ENCODE assay signal across 8 cellular contexts in genomic region chr7:50416509-50417299, GRCh38. TPM values are rescaled to one million over a fixed set of nuclear protein-coding genes. Genes with fewer than 3 reads are reported as not detected.
DNase-seq lines count a peak whose midpoint lies in the region; ATAC-seq, FAIRE-seq and TF ChIP-seq lines count a peak whose summit lies in the region.

No MANE protein-coding gene starts in this region.

- in situ Hi-C loops in GM12878 (cut with MboI), result loop anchor here (10.0 kb wide), 1 partner anchor 212 kb away; no protein-coding TSS in a partner anchor

- peak; percentile 93 for FAIRE-seq in GM12878 (lab: Jason Lieb, UNC)

- POLR2A ChIA-PET in GM12878 (lab: Charles Lee) (no interaction called here), HEK293T (lab: Yijun Ruan, JAX) (no interaction called here)

- H3K4me1 ChIP-seq in GM12878 (ENCODE audit: control insufficient read depth, insufficient read depth, low read length) (peaks cover 34% of the 10 kb centered on the region), foreskin keratinocyte (no peaks in the 10 kb centered on the region)

- SMC1A ChIA-PET in GM12878 (lab: Charles Lee; ENCODE audit: uncharacterized antibody, unreplicated experiment), result interaction anchor here (0.7 to 7.8 kb wide), 32 partner anchors 11 to 324 kb away, joined by 3 to 122 read pairs (median 5); partner anchors contain the start of gene ZPBP

- no peak for TF ChIP-seq RAD21 in GM12878 (IDR thresholded peaks at IDR 0.05; ENCODE audit: insufficient read depth, low read depth, low read length)

- peak overlapping the region; percentile 26; the same call in 1 of the 2 replicates for H3K4me3 ChIP-seq in GM12878

- TF ChIP-seq EP300 in GM12878 (IDR thresholded peaks at IDR 0.05; ENCODE audit: borderline replicate concordance in 1 of 2, control insufficient read depth in 1 of 2, low read depth in 2 of 2, low read length in 2 of 2), result peak in 1 of 2 experiments; percentile 67; a peak in 1 of 4 replicates

- H3K79me2 ChIP-seq in GM12878 (ENCODE audit: control insufficient read depth, insufficient read depth, low read length), result no peaks in the 10 kb centered on the region

- TF ChIP-seq POLR2A in GM12878 (IDR thresholded peaks at IDR 0.05; ENCODE audit: low read depth, low read length), result no peak

- no peaks in the 10 kb centered on the region for H3K36me3 ChIP-seq in GM12878 (ENCODE audit: control insufficient read depth in 2 of 2, insufficient read depth in 2 of 2, low read length in 1 of 2)

- DNase-seq in ELF-1 (ENCODE audit: low read depth, low spot score) (peak; percentile 57), GM12878 (ENCODE audit: low read depth, low spot score) (peak; percentile 67), T-helper 9 cell (no peak), HEK293T (ENCODE audit: extremely low spot score) (no peak), foreskin keratinocyte (no peak), middle frontal gyrus (ENCODE audit: extremely low spot score, low spot score) (no peak)

- no peak for TF ChIP-seq CTCF in GM12878 (IDR thresholded peaks at IDR 0.05 in 2 of 3, conservative IDR thresholded peaks at IDR 0.05 in 1 of 3; ENCODE audit: control insufficient read depth in 2 of 3, extremely low read depth in 1 of 3, insufficient read depth in 1 of 3, low read depth in 3 of 3, low read length in 3 of 3)
- TF ChIP-seq CTCF in foreskin keratinocyte (conservative IDR thresholded peaks at IDR 0.05), result no peak

- CTCF ChIA-PET in GM12878 (lab: Yijun Ruan, JAX), result interaction anchor here (0.9 to 14.6 kb wide), 37 partner anchors 9 to 324 kb away, joined by 3 to 257 read pairs (median 6); partner anchors contain the start of gene ZPBP
- CTCF ChIA-PET in HEK293T (lab: Yijun Ruan, JAX), result interaction anchor here (1.2 kb wide), 1 partner anchor 324 kb away, joined by 4 read pairs; the partner anchor contains the start of gene ZPBP

- RAD21 ChIA-PET in GM12878 (lab: Charles Lee; ENCODE audit: unreplicated experiment), result interaction anchor here (0.6 to 8.4 kb wide), 20 partner anchors 10 to 298 kb away, joined by 3 to 92 read pairs (median 6); no protein-coding TSS in a partner anchor

- no peaks in the 10 kb centered on the region for H3K9me3 ChIP-seq in GM12878 (replicated peaks; ENCODE audit: control insufficient read depth, insufficient read depth, low read length)

- H3K4me2 ChIP-seq in GM12878 (ENCODE audit: control insufficient read depth, insufficient read depth), result peak overlapping the region; percentile 84

- H4K20me1 ChIP-seq in GM12878 (ENCODE audit: control insufficient read depth, insufficient read depth), result no peaks in the 10 kb centered on the region

- BruUV-seq in GM12878 (replicated peaks; lab: Mats Ljungman, UMichigan), result no TSS peak

- ATAC-seq in GM19468 (IDR thresholded peaks at IDR 0.05; ENCODE audit: extremely low read depth, unreplicated experiment) (peak; percentile 81), HG03442 (IDR thresholded peaks at IDR 0.05; ENCODE audit: unreplicated experiment) (peak; percentile 71), GM12878 (peak; percentile 88), foreskin keratinocyte (no peak)

- intact Hi-C loops in GM12878 (cut with micrococcal nuclease; ENCODE audit: unreplicated experiment), result loop anchor here (5.0 kb wide), 1 partner anchor 109 kb away; no protein-coding TSS in a partner anchor

- H3K27me3 ChIP-seq in GM12878 (replicated peaks in 1 of 2; ENCODE audit: control insufficient read depth in 2 of 2, insufficient read depth in 2 of 2, low read length in 1 of 2) (no peaks in the 10 kb centered on the region), foreskin keratinocyte (peaks cover 2% of the 10 kb centered on the region)

- peak overlapping the region; percentile 67 for H3K27ac ChIP-seq in GM12878 (ENCODE audit: control insufficient read depth, insufficient read depth)
- H3K27ac ChIP-seq in foreskin keratinocyte, result no peak overlapping the region

- WGBS in GM12878 (ENCODE audit: insufficient coverage, insufficient replicate concordance, low lambda C conversion rate, missing lambda C conversion rate), result 9% methylated on average over 7 of the region's 7 CpGs

- peak overlapping the region; percentile 78 for H2AFZ ChIP-seq in GM12878 (ENCODE audit: control insufficient read depth, low read depth, low read length)

- peak overlapping the region; percentile 48; the same call in 1 of the 2 replicates for H3K9ac ChIP-seq in GM12878 (ENCODE audit: control insufficient read depth, insufficient read depth, low read length)

TF ChIP-seq in GM12878, 131 proteins besides CTCF, POLR2A, EP300 and RAD21 (continues in another document):
- no peak for TF ChIP-seq ETV6 (conservative IDR thresholded peaks at IDR 0.05 in 1 of 2, IDR thresholded peaks at IDR 0.05 in 1 of 2; ENCODE audit: borderline replicate concordance in 1 of 2, low read depth in 1 of 2)
- no peak for TF ChIP-seq BCLAF1 (IDR thresholded peaks at IDR 0.05)
- TF ChIP-seq GATAD2B (conservative IDR thresholded peaks at IDR 0.05; ENCODE audit: low read depth), result peak; percentile 74; the same call in 1 of the 2 replicates
- TF ChIP-seq DPF2 (IDR thresholded peaks at IDR 0.05), result peak; percentile 87
- no peak for TF ChIP-seq POLR2AphosphoS5 (IDR thresholded peaks at IDR 0.05; ENCODE audit: low read length)
- no peak for TF ChIP-seq MYB (IDR thresholded peaks at IDR 0.05; ENCODE audit: borderline replicate concordance, low read depth, low read length)

TF ChIP-seq in HEK293T, 16 proteins besides CTCF, POLR2A, EP300 and RAD21:
- no peak for TF ChIP-seq ARNT (IDR thresholded peaks at IDR 0.05)

RNA-seq across cellular contexts. Expression of gene FIGNL1, which starts 33.4 kb away (rescaled TPM):
- 53.5 and 53.8 TPM in 2 replicates for total RNA-seq in GM12878 (2013; cell fraction: nucleolus; rRNA removed)
- total RNA-seq in GM12878 (2014; rRNA removed) (28.2 and 37.3 TPM in 2 replicates), GM12878 (2014; rRNA removed; fragmentation: Illumina TruSeq; extraction: Trizol) (35.9 and 36.1 TPM in 2 replicates), GM12878 (2021) (19.4 and 25.5 TPM in 2 replicates), foreskin keratinocyte (29.5 and 33.5 TPM in 2 replicates)
- polyA plus RNA-seq in GM12878 (2011; ENCODE audit: low read depth), result 14.3 TPM
- polyA plus RNA-seq in GM12878 (2011; rRNA removed) (36.9 and 51.6 TPM in 2 replicates), GM12878 (2014; fragmentation: Illumina TruSeq; extraction: Trizol) (29.3 and 41.5 TPM in 2 replicates), GM12878 (2014; fragmentation: Nextera tagmentation; extraction: Ambion mirVana) (10 to 100 TPM; 11.5 to 11.6 TPM), GM12878 (2014; rRNA removed) (21.1 and 28.8 TPM in 2 replicates), GM12878 (2016; fragmentation: Nextera tagmentation; extraction: Ambion mirVana) (10 to 100 TPM; 35.9 to 37.4 TPM), foreskin keratinocyte (7.5 and 9.1 TPM in 2 replicates)
- 20.3 and 20.6 TPM in 2 replicates for polyA plus RNA-seq in GM12878 (2011; cell fraction: cytosol; rRNA removed)
- 21.8 and 22.5 TPM in 2 replicates for polyA plus RNA-seq in GM12878 (2011; cell fraction: nucleus; rRNA removed)
- 15.4 and 18.7 TPM in 2 replicates for polyA plus RNA-seq in GM12878 (2012)
- polyA minus RNA-seq in GM12878 (2011; rRNA and poly(A)+ RNA removed), result 30.5 and 42.4 TPM in 2 replicates
- 15.1 and 16.1 TPM in 2 replicates for polyA minus RNA-seq in GM12878 (2011; cell fraction: cytosol; rRNA and poly(A)+ RNA removed)
- 18.1 and 23.3 TPM in 2 replicates for polyA minus RNA-seq in GM12878 (2011; cell fraction: nucleus; rRNA and poly(A)+ RNA removed)

Comparison
In these comparisons a context has a peak if more than half of its experiments do, and no peak if none do; other contexts are left out.
1. DNase-seq: peak in ELF-1 (single experiment) and GM12878 (single experiment); none in T-helper 9 cell (single experiment), HEK293T (single experiment), foreskin keratinocyte (0 of 2) and middle frontal gyrus (single experiment).